Comparison of ENCODE assay signal across 20 cellular contexts in genomic region chr21:39663066-39663465, GRCh38. TPM values are rescaled to one million over a fixed set of nuclear protein-coding genes. Genes with fewer than 3 reads are reported as not detected.
"Had no signal": no experiment of that assay in that cellular context is flagged by ENCODE, and none has a peak within 500 bp of the region (broad histone marks: within the 10 kb centered on the region; RNA-seq: fewer than 3 reads in every experiment).

No MANE protein-coding gene starts in this region.

- H3K36me3 Mint-ChIP-seq: naive thymus-derived CD4-positive, alpha-beta T cell had no signal

- H3K9me3 ChIP-seq: esophagus muscularis mucosa, gastroesophageal sphincter, psoas muscle, sigmoid colon, vagina had no signal

- H3K4me3 ChIP-seq: esophagus muscularis mucosa, gastroesophageal sphincter, psoas muscle, sigmoid colon, skin epidermis, vagina had no signal

- H3K27me3 ChIP-seq: esophagus muscularis mucosa, gastroesophageal sphincter, sigmoid colon, vagina had no signal

- H3K27ac ChIP-seq: epithelial cell of prostate, esophagus muscularis mucosa, gastroesophageal sphincter, psoas muscle, sigmoid colon, skin epidermis, vagina had no signal

- H3K36me3 ChIP-seq: esophagus muscularis mucosa, gastroesophageal sphincter, sigmoid colon, vagina had no signal

- H3K27ac Mint-ChIP-seq: dendritic cell treated with granulocyte-macrophage colony-stimulating factor and Interleukin-4, amounts not matched to agents 40 ng/mL and 50 ng/mL, for 4 days; effector memory CD8-positive, alpha-beta T cell; naive thymus-derived CD4-positive, alpha-beta T cell; type B pancreatic cell had no signal

- ATAC-seq: effector memory CD8-positive, alpha-beta T cell; gastroesophageal sphincter; left colon; left ventricle myocardium superior; naive thymus-derived CD4-positive, alpha-beta T cell; psoas muscle had no signal

- DNase-seq: effector memory CD8-positive, alpha-beta T cell; glutamatergic neuron; left ventricle myocardium superior; naive thymus-derived CD4-positive, alpha-beta T cell; psoas muscle; sigmoid colon; stimulated activated CD4-positive, alpha-beta T cell treated with anti-CD3 and anti-CD28 coated beads, Interleukin-12 subunit alpha, Interleukin-12 subunit beta, amount 100 ng/mL, for 4 hours; stimulated activated naive CD4-positive, alpha-beta T cell treated with Interleukin-2 at 50 U/mL for 16 hours had no signal

- H3K9me3 Mint-ChIP-seq: dendritic cell treated with granulocyte-macrophage colony-stimulating factor and Interleukin-4, amounts not matched to agents 40 ng/mL and 50 ng/mL, for 4 days; type B pancreatic cell had no signal

- H3K4me1 ChIP-seq: psoas muscle had no signal

RNA-seq across cellular contexts. Expression of gene B3GALT5, which starts 50.3 kb away (rescaled TPM):
- total RNA-seq: fibroblast of villous mesenchyme; lung microvascular endothelial cell; mononuclear cell; naive thymus-derived CD4-positive, alpha-beta T cell; omental fat pad had no signal
- polyA plus RNA-seq: naive thymus-derived CD4-positive, alpha-beta T cell had no signal
